In genomic region chr12:120762093-120762492, GRCh38 we compare ENCODE assay signal across 11 cellular contexts. TPM values are rescaled to one million over a fixed set of nuclear protein-coding genes. Genes with fewer than 3 reads are reported as not detected.
DNase-seq lines count a peak whose midpoint lies in the region; TF ChIP-seq lines count a peak whose summit lies in the region.
"Had no signal": no experiment of that assay in that cellular context is flagged by ENCODE, and none has a peak within 500 bp of the region (broad histone marks: within the 10 kb centered on the region; RNA-seq: fewer than 3 reads in every experiment).

No MANE protein-coding gene starts in this region.

- DNase-seq in fibroblast of peridontal ligament (ENCODE audit: extremely low read depth) (peak; percentile 9), mesothelial cell of epicardium (ENCODE audit: low spot score in 2 of 2, unreplicated experiment in 2 of 2) (no peak), superior temporal gyrus (ENCODE audit: extremely low spot score) (peak; percentile 49), BE2C (no peak), HAP-1 (ENCODE audit: low spot score in 2 of 2) (no peak), H4 (ENCODE audit: low spot score) (no peak)
- DNase-seq: activated CD4-positive, alpha-beta T cell treated with anti-CD3 and anti-CD28 coated beads for 48 hours; immature natural killer cell; MG63 had no signal

- TF ChIP-seq CTCF in brain (conservative IDR thresholded peaks at IDR 0.05) (no peak), mesothelial cell of epicardium (IDR thresholded peaks at IDR 0.05; ENCODE audit: unreplicated experiment) (no peak), BE2C (IDR thresholded peaks at IDR 0.05; ENCODE audit: low read depth, low read length) (no peak)

- H3K27me3 ChIP-seq in BE2C (no peaks in the 10 kb centered on the region), HAP-1 (ENCODE audit: low read depth) (no peaks in the 10 kb centered on the region)
- H3K27me3 ChIP-seq: MG63 had no signal

- H3K4me3 ChIP-seq in BE2C (ENCODE audit: low read depth, low read length), result no peak overlapping the region
- no peak overlapping the region for H3K4me3 ChIP-seq in HAP-1
- H3K4me3 ChIP-seq: MG63 had no signal

- H3K36me3 ChIP-seq in BE2C (peaks cover 23% of the 10 kb centered on the region), HAP-1 (replicated peaks) (peaks cover 28% of the 10 kb centered on the region)

- H3K27me3 Mint-ChIP-seq in brain (no peaks in the 10 kb centered on the region), mesothelial cell of epicardium (ENCODE audit: low read depth) (no peaks in the 10 kb centered on the region)
- H3K27me3 Mint-ChIP-seq: activated naive CD8-positive, alpha-beta T cell had no signal

- H3K4me1 Mint-ChIP-seq in brain (peaks cover 36% of the 10 kb centered on the region), mesothelial cell of epicardium (peaks cover 34% of the 10 kb centered on the region)
- H3K4me1 Mint-ChIP-seq: immature natural killer cell had no signal

- H3K9me3 ChIP-seq in BE2C (no peaks in the 10 kb centered on the region), HAP-1 (no peaks in the 10 kb centered on the region)
- H3K9me3 ChIP-seq: MG63 had no signal

- peak overlapping the region; percentile 33 to 96 (median 88) for H3K27ac Mint-ChIP-seq in brain
- peak overlapping the region; percentile 98 for H3K27ac Mint-ChIP-seq in mesothelial cell of epicardium

- H3K36me3 Mint-ChIP-seq in brain (peaks cover 41% of the 10 kb centered on the region), mesothelial cell of epicardium (peaks cover 29% of the 10 kb centered on the region)

- in situ Hi-C loops in HAP-1 (cut with MboI; ENCODE audit: low sequenced_read_pairs), result no loop called here

- H3K4me1 ChIP-seq in BE2C (peaks cover 8% of the 10 kb centered on the region), HAP-1 (no peaks in the 10 kb centered on the region)

- H3K4me3 Mint-ChIP-seq in brain, result peak overlapping the region in 1 of 5 experiments; percentile 22
- H3K4me3 Mint-ChIP-seq in mesothelial cell of epicardium, result no peak overlapping the region
- H3K4me3 Mint-ChIP-seq: activated naive CD8-positive, alpha-beta T cell; immature natural killer cell had no signal

- H3K9me3 Mint-ChIP-seq in brain, result no peaks in the 10 kb centered on the region
- H3K9me3 Mint-ChIP-seq in mesothelial cell of epicardium, result no peaks in the 10 kb centered on the region
- H3K9me3 Mint-ChIP-seq: immature natural killer cell had no signal

RNA-seq across cellular contexts. Expression of gene ACADS, which starts 36.5 kb away (rescaled TPM):
- 28.2 TPM for polyA plus RNA-seq in brain (ENCODE audit: insufficient read depth, low read depth, low replicate concordance)
- total RNA-seq in mesothelial cell of epicardium, result 11.9 to 12.8 TPM (median 11.9 TPM) in 3 replicates
- 5.9 TPM for polyA plus RNA-seq in BE2C (2012; ENCODE audit: insufficient read depth, insufficient read length, low read depth)
- 5.3 and 7.4 TPM in 2 replicates for total RNA-seq in H4 (2014; rRNA removed; shearing (Covaris generic))

RNA-seq across cellular contexts. Expression of gene UNC119B, which starts 51.8 kb away (rescaled TPM):
- 27.8 TPM for polyA plus RNA-seq in brain (ENCODE audit: insufficient read depth, low read depth, low replicate concordance)
- total RNA-seq in mesothelial cell of epicardium, result 35.0 to 36.0 TPM (median 35.1 TPM) in 3 replicates
- polyA plus RNA-seq in BE2C (2012; ENCODE audit: insufficient read depth, insufficient read length, low read depth), result 42.3 TPM
- total RNA-seq in H4 (2014; rRNA removed; shearing (Covaris generic)), result 14.3 and 14.4 TPM in 2 replicates

Comparison
In these comparisons a context has a peak if more than half of its experiments do, and no peak if none do; other contexts are left out.
1. DNase-seq: peak in fibroblast of peridontal ligament (single experiment) and superior temporal gyrus (single experiment); none in mesothelial cell of epicardium (0 of 2), BE2C (single experiment), HAP-1 (0 of 2) and H4 (single experiment).